In the genomic region with DNA sequence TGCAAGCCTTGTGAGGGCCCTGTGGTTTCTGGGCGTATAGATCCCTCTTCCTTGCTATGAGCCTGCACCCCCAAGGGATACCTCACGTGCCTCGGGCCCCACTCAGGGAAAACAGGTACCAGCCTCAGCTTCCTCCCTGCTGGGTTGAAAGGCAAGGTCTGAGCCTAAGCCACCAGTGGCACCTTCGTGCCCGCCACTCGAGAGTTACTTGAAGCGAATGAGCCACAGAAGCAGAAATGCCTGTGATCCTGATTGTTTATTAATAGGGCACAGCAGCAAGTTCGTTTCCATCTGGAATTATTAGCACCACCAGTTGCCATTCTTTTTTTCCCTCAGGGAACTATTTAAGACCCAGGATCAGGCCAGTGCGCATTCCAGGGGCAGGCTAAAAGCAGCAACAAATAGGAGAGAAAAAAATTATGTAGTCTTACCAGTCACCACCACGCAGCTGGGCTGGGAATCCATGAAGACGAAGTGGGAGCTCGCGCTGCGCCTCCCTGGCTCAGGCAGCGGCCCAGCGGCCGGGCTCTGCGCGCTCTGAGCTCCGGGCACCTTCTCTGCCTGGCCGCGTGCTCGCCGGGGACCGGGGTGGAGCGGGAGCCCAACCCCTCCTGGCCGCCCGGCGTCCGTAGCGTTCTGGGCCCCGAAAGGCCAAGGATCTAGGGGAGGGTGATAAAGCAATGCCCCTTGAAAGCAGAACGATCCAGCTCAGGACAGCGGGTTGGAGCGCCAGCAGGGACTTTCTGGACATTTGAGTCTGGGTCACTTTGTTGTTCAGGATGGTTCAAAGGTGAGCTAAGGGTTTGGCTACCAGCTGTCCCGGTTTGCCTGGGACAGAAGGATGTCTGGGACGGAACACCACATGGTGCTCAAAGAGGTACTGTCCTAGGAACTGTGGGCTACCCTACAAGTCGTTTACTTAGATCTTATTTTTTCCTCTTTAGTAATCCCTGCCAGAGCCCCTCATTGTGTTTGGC, we compare ENCODE assay signal across 16 cellular contexts. TPM values are rescaled to one million over a fixed set of nuclear protein-coding genes. Genes with fewer than 3 reads are reported as not detected.
"Had no signal": no experiment of that assay in that cellular context is flagged by ENCODE, and none has a peak within 500 bp of the region (broad histone marks: within the 10 kb centered on the region; RNA-seq: fewer than 3 reads in every experiment).

No MANE protein-coding gene starts in this region.

RNA-seq across cellular contexts. Expression of gene PGPEP1L, which starts 2.3 kb away (rescaled TPM):
- total RNA-seq: activated CD4-positive, alpha-beta T cell treated with anti-CD3 and anti-CD28 coated beads for 36 hours; activated naive CD4-positive, alpha-beta T cell treated with anti-CD3 and anti-CD28 coated beads, Interleukin-2, amount 50 U/mL, for 72 hours; activated T-helper 1 cell treated with anti-CD3 and anti-CD28 coated beads, Interleukin-12 subunit alpha, Interleukin-12 subunit beta, Interleukin-2, Interleukin-4 antibody, amounts not matched to agents 30 ng/mL and 10 ng/mL and 1 ng/mL, durations not matched to agents 14 hours and 24 hours and 36 hours; adrenal gland; body of pancreas; fibroblast of lung; foreskin keratinocyte; left lobe of liver; mammary epithelial cell; mucosa of descending colon; naive thymus-derived CD8-positive, alpha-beta T cell; renal cortical epithelial cell; stomach; temporal lobe; ureter had no signal
- polyA plus RNA-seq: fibroblast of lung; foreskin keratinocyte; mammary epithelial cell; naive thymus-derived CD8-positive, alpha-beta T cell; SK-N-SH had no signal
